Comparison of ENCODE assay signal across 1 cellular context in genomic region chr6:43823879-43824740, GRCh38.
TF ChIP-seq lines count a peak whose summit lies in the region.

No MANE protein-coding gene starts in this region.

TF ChIP-seq in K562, 482 proteins besides CTCF, POLR2A, EP300 and RAD21 (continued from another document):
- TF ChIP-seq, protein P1, sequence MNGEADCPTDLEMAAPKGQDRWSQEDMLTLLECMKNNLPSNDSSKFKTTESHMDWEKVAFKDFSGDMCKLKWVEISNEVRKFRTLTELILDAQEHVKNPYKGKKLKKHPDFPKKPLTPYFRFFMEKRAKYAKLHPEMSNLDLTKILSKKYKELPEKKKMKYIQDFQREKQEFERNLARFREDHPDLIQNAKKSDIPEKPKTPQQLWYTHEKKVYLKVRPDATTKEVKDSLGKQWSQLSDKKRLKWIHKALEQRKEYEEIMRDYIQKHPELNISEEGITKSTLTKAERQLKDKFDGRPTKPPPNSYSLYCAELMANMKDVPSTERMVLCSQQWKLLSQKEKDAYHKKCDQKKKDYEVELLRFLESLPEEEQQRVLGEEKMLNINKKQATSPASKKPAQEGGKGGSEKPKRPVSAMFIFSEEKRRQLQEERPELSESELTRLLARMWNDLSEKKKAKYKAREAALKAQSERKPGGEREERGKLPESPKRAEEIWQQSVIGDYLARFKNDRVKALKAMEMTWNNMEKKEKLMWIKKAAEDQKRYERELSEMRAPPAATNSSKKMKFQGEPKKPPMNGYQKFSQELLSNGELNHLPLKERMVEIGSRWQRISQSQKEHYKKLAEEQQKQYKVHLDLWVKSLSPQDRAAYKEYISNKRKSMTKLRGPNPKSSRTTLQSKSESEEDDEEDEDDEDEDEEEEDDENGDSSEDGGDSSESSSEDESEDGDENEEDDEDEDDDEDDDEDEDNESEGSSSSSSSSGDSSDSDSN (IDR thresholded peaks at IDR 0.05; ENCODE audit: borderline replicate concordance in 1 of 2, low read depth in 2 of 2, low read length in 2 of 2): 0 out of 4 replicates have a peak, but pooled peaks of 1 of the 2 experiments have one; percentile 57
- TF ChIP-seq MAZ (CRISPR knock-in tag; conservative IDR thresholded peaks at IDR 0.05 in 1 of 2, IDR thresholded peaks at IDR 0.05 in 1 of 2) (0 out of 4 replicates have a peak, but pooled peaks of 1 of the 2 experiments have one; percentile 16), PML (IDR thresholded peaks at IDR 0.05; ENCODE audit: low read length) (no peak), NRF1 (conservative IDR thresholded peaks at IDR 0.05 in 1 of 2, IDR thresholded peaks at IDR 0.05 in 1 of 2) (peak in 1 of 2 experiments; percentile 14; a peak in 1 of 4 replicates), CC2D1A (IDR thresholded peaks at IDR 0.05) (no peak)
TF ChIP-seq in K562: peak in this region for 7.
